Comparison of ENCODE assay signal across 7 cellular contexts in genomic region chr16:30369091-30369937, GRCh38. TPM values are rescaled to one million over a fixed set of nuclear protein-coding genes. Genes with fewer than 3 reads are reported as not detected.
DNase-seq lines count a peak whose midpoint lies in the region; ATAC-seq and TF ChIP-seq lines count a peak whose summit lies in the region.
"Had no signal": no experiment of that assay in that cellular context is flagged by ENCODE, and none has a peak within 500 bp of the region (broad histone marks: within the 10 kb centered on the region; RNA-seq: fewer than 3 reads in every experiment).

No MANE protein-coding gene starts in this region.

- H3K9me3 Mint-ChIP-seq in Calu3 (ENCODE audit: low read depth, unreplicated experiment): no peaks in the 10 kb centered on the region
- no peaks in the 10 kb centered on the region for H3K9me3 Mint-ChIP-seq in activated CD8-positive, alpha-beta T cell treated with anti-CD3 and anti-CD28 coated beads, Interleukin-2, amount 10 ng/mL, durations not matched to agents 7 days and 5 days (ENCODE audit: insufficient read depth)

- H3K27ac Mint-ChIP-seq in Calu3 (ENCODE audit: unreplicated experiment): peak overlapping the region; percentile 51
- H3K27ac Mint-ChIP-seq in activated CD8-positive, alpha-beta T cell treated with anti-CD3 and anti-CD28 coated beads, Interleukin-2, amount 10 ng/mL, durations not matched to agents 7 days and 5 days: peak overlapping the region; percentile 85

- peaks cover 14% of the 10 kb centered on the region for H3K27me3 Mint-ChIP-seq in Calu3 (ENCODE audit: unreplicated experiment)
- H3K27me3 Mint-ChIP-seq in activated CD8-positive, alpha-beta T cell treated with anti-CD3 and anti-CD28 coated beads, Interleukin-2, amount 10 ng/mL, durations not matched to agents 7 days and 5 days (ENCODE audit: low read depth): no peaks in the 10 kb centered on the region

- ATAC-seq in activated CD8-positive, alpha-beta T cell treated with anti-CD3 and anti-CD28 coated beads, Interleukin-2, amount 10 ng/mL, durations not matched to agents 7 days and 5 days: no peak
- no peak for ATAC-seq in left lobe of liver
- ATAC-seq in HG02623 (IDR thresholded peaks at IDR 0.05; ENCODE audit: unreplicated experiment): no peak
- ATAC-seq in HG03097 (IDR thresholded peaks at IDR 0.05; ENCODE audit: low FRiP score, unreplicated experiment): no peak

- intact Hi-C loops in Calu3 (cut with micrococcal nuclease; ENCODE audit: unreplicated experiment): no loop called here

- CTCF ChIA-PET in Calu3 (lab: Charles Lee): interaction anchor here (1.0 to 1.8 kb wide), 3 partner anchors 9 to 40 kb away, joined by 3 to 4 read pairs (median 4); partner anchors contain the start of gene ZNF771
- CTCF ChIA-PET in activated CD8-positive, alpha-beta T cell treated with anti-CD3 and anti-CD28 coated beads, Interleukin-2, amount 10 ng/mL, durations not matched to agents 7 days and 5 days (lab: Charles Lee): interaction anchor here (0.6 to 2.6 kb wide), 9 partner anchors 9 to 48 kb away, joined by 3 to 16 read pairs (median 5); partner anchors contain the start of genes SEPTIN1, ZNF48 and ZNF771

- H3K36me3 Mint-ChIP-seq in Calu3 (ENCODE audit: insufficient read depth, unreplicated experiment): peaks cover 55% of the 10 kb centered on the region
- H3K36me3 Mint-ChIP-seq in activated CD8-positive, alpha-beta T cell treated with anti-CD3 and anti-CD28 coated beads, Interleukin-2, amount 10 ng/mL, durations not matched to agents 7 days and 5 days (ENCODE audit: low read depth): peaks cover 41% of the 10 kb centered on the region

- no peak for DNase-seq in Calu3
- DNase-seq in activated CD8-positive, alpha-beta T cell treated with anti-CD3 and anti-CD28 coated beads, Interleukin-2, amount 10 ng/mL, durations not matched to agents 7 days and 5 days: peak; percentile 41
- peak; percentile 56 for DNase-seq in left lobe of liver (ENCODE audit: low spot score)
- no peak for DNase-seq in NCI-H510A (lab: John Stamatoyannopoulos, UW)

- no peak for TF ChIP-seq CTCF in Calu3 (IDR thresholded peaks at IDR 0.05; ENCODE audit: unreplicated experiment)

- POLR2A ChIA-PET in activated CD8-positive, alpha-beta T cell treated with anti-CD3 and anti-CD28 coated beads, Interleukin-2, amount 10 ng/mL, durations not matched to agents 7 days and 5 days (lab: Charles Lee): interaction anchor here (0.8 to 1.9 kb wide), 3 partner anchors 9 to 34 kb away, joined by 3 to 6 read pairs (median 3); partner anchors contain the start of gene SEPTIN1

- peaks cover 44% of the 10 kb centered on the region for H3K4me1 Mint-ChIP-seq in Calu3 (ENCODE audit: low read depth, unreplicated experiment)
- H3K4me1 Mint-ChIP-seq in activated CD8-positive, alpha-beta T cell treated with anti-CD3 and anti-CD28 coated beads, Interleukin-2, amount 10 ng/mL, durations not matched to agents 7 days and 5 days (ENCODE audit: low read depth): peaks cover 51% of the 10 kb centered on the region

- peak overlapping the region; percentile 86 for H3K4me3 Mint-ChIP-seq in Calu3 (ENCODE audit: low read depth, unreplicated experiment)
- peak overlapping the region; percentile 95 for H3K4me3 Mint-ChIP-seq in activated CD8-positive, alpha-beta T cell treated with anti-CD3 and anti-CD28 coated beads, Interleukin-2, amount 10 ng/mL, durations not matched to agents 7 days and 5 days

- no TSS peak for BruUV-seq in Calu3 (replicated peaks; lab: Mats Ljungman, UMichigan)

RNA-seq across cellular contexts. Expression of gene TBC1D10B, which starts 1.0 kb away (rescaled TPM):
- total RNA-seq in Calu3 (2022) (66.4 and 69.5 TPM in 2 replicates), left lobe of liver (14.1 TPM)
- 10 to 100 TPM; 75.4 to 75.7 TPM for total RNA-seq in activated CD8-positive, alpha-beta T cell treated with anti-CD3 and anti-CD28 coated beads, Interleukin-2, amount 10 ng/mL, durations not matched to agents 7 days and 5 days

RNA-seq across cellular contexts. Expression of gene MYL11, which starts 5.3 kb away (rescaled TPM):
- total RNA-seq in Calu3 (2022): not detected in 2 replicates
- total RNA-seq in activated CD8-positive, alpha-beta T cell treated with anti-CD3 and anti-CD28 coated beads, Interleukin-2, amount 10 ng/mL, durations not matched to agents 7 days and 5 days: 1 to 10 TPM in 1 of 2 experiments, not detected in 1; 1.3 TPM
- not detected for total RNA-seq in left lobe of liver
- total RNA-seq: subcutaneous adipose tissue had no signal

RNA-seq across cellular contexts. Expression of gene SEPTIN1, which starts 13.0 kb away (rescaled TPM):
- total RNA-seq in Calu3 (2022) (1.5 and 1.9 TPM in 2 replicates), left lobe of liver (1.4 TPM)
- 100 to 1,000 TPM; 321 to 342 TPM for total RNA-seq in activated CD8-positive, alpha-beta T cell treated with anti-CD3 and anti-CD28 coated beads, Interleukin-2, amount 10 ng/mL, durations not matched to agents 7 days and 5 days

RNA-seq across cellular contexts. Expression of gene CD2BP2, which starts 14.2 kb away (rescaled TPM):
- total RNA-seq in Calu3 (2022) (65.8 and 82.6 TPM in 2 replicates), left lobe of liver (15.4 TPM)
- 10 to 100 TPM; 62.7 to 67.5 TPM for total RNA-seq in activated CD8-positive, alpha-beta T cell treated with anti-CD3 and anti-CD28 coated beads, Interleukin-2, amount 10 ng/mL, durations not matched to agents 7 days and 5 days

RNA-seq across cellular contexts. Expression of gene ZNF48, which starts 25.9 kb away (rescaled TPM):
- total RNA-seq in Calu3 (2022) (21.2 and 24.8 TPM in 2 replicates), left lobe of liver (5.4 TPM)
- total RNA-seq in activated CD8-positive, alpha-beta T cell treated with anti-CD3 and anti-CD28 coated beads, Interleukin-2, amount 10 ng/mL, durations not matched to agents 7 days and 5 days: 10 to 100 TPM; 13.5 to 13.8 TPM

Comparison
In these comparisons a context has a peak if more than half of its experiments do, and no peak if none do; other contexts are left out.
1. DNase-seq: peak in activated CD8-positive, alpha-beta T cell treated with anti-CD3 and anti-CD28 coated beads, Interleukin-2, amount 10 ng/mL, durations not matched to agents 7 days and 5 days (single experiment) and left lobe of liver (single experiment); none in Calu3 (single experiment) and NCI-H510A (single experiment).
2. RNA of gene SEPTIN1, which starts 13.0 kb away (total RNA-seq): 321 to 342 TPM in activated CD8-positive, alpha-beta T cell treated with anti-CD3 and anti-CD28 coated beads, Interleukin-2, amount 10 ng/mL, durations not matched to agents 7 days and 5 days; 1.5 to 1.9 TPM in Calu3 and 1.4 TPM in left lobe of liver (single experiment); every median in the first group is over 100 times any median in the second.